In the genomic region with DNA sequence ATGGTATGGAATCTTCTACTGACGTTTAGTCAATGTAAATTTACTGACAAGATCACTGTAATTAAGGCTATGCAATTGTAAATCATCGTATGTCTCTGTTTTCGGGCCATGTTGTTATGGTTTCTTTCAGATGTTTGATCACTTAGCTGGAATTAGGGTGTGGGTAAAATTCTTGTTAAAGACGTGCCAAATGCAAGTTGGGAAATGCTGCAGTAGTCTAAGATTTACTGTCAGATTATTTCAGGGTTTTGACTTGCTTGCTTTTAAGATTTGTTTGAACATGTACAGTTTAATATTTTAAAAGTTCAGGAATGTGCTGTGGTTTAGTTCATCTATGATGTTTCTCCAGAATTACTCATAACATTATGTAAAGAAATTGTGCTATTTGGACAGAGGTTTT, we compare ENCODE assay signal across 11 cellular contexts. TPM values are rescaled to one million over a fixed set of nuclear protein-coding genes. Genes with fewer than 3 reads are reported as not detected.
DNase-seq lines count a peak whose midpoint lies in the region; ATAC-seq, FAIRE-seq and TF ChIP-seq lines count a peak whose summit lies in the region.
"Had no signal": no experiment of that assay in that cellular context is flagged by ENCODE, and none has a peak within 500 bp of the region (broad histone marks: within the 10 kb centered on the region; RNA-seq: fewer than 3 reads in every experiment).

No MANE protein-coding gene starts in this region.

- FAIRE-seq in pancreas (lab: Jason Lieb, UNC) = peak; percentile 56

- no peaks in the 10 kb centered on the region for H3F3A ChIP-seq in PC-3 (ENCODE audit: low read length, unreplicated experiment)

- DNase-seq in GM03348 (ENCODE audit: low spot score) (peak; percentile 57), PC-3 (peak; percentile 62), epithelial cell of esophagus (ENCODE audit: low read depth) (peak; percentile 96), pancreas (no peak), H7 (no peak), SIG-M5 (lab: John Stamatoyannopoulos, UW) (no peak), D341Med (ENCODE audit: low spot score) (no peak)
- DNase-seq: heart left ventricle, NCI-H446 treated with DMSO at 0.1 percent for 48 hours had no signal

- 0 out of 2 replicates have a peak, but pooled peaks cover 7% of the 10 kb centered on the region for H4K20me1 ChIP-seq in PC-3 (ENCODE audit: low read length)

- H3K36me3 ChIP-seq in PC-3 (ENCODE audit: low read depth, low read length) = no peaks in the 10 kb centered on the region; the same call in 1 of the 2 replicates
- H3K36me3 ChIP-seq in pancreas = no peaks in the 10 kb centered on the region
- H3K36me3 ChIP-seq in H7 (replicated peaks; ENCODE audit: control insufficient read depth, insufficient read depth, low read length) = no peaks in the 10 kb centered on the region
- H3K36me3 ChIP-seq: ascending aorta, heart left ventricle had no signal

- H3K4me1 ChIP-seq in PC-3 (ENCODE audit: insufficient read depth, low read length) (peaks cover 23% of the 10 kb centered on the region), pancreas (peaks cover 0 to 47% (median 36%) of the 10 kb centered on the region in 3 donors)
- H3K4me1 ChIP-seq: ascending aorta had no signal

- TF ChIP-seq CTCF in PC-3 (conservative IDR thresholded peaks at IDR 0.05; ENCODE audit: low read depth, low read length) (no peak), epithelial cell of esophagus (IDR thresholded peaks at IDR 0.05; ENCODE audit: insufficient read depth, low read depth, low read length, missing control alignments) (no peak), pancreas (IDR thresholded peaks at IDR 0.05) (no peak)

- ATAC-seq in PC-3 (peak; percentile 89), pancreas (peak; percentile 31 to 59 (median 40)), GM19397 (IDR thresholded peaks at IDR 0.05; ENCODE audit: unreplicated experiment) (no peak)

- no peaks in the 10 kb centered on the region for H3K9me3 ChIP-seq in PC-3 (ENCODE audit: low read length)
- no peaks in the 10 kb centered on the region for H3K9me3 ChIP-seq in pancreas
- H3K9me3 ChIP-seq: ascending aorta, heart left ventricle had no signal

- no peaks in the 10 kb centered on the region for H3K27me3 ChIP-seq in PC-3 (ENCODE audit: low read length)
- H3K27me3 ChIP-seq in pancreas = no peaks in the 10 kb centered on the region
- H3K27me3 ChIP-seq in H7 (ENCODE audit: control insufficient read depth, insufficient read depth, low read length) = no peaks in the 10 kb centered on the region
- H3K27me3 ChIP-seq: ascending aorta, heart left ventricle had no signal

- no TSS peak for BruUV-seq in PC-3 (replicated peaks; lab: Mats Ljungman, UMichigan)

- H3K4me2 ChIP-seq in PC-3 (ENCODE audit: low read length) = peak overlapping the region; percentile 63

- H3K4me3 ChIP-seq in PC-3 (ENCODE audit: low read length) (no peak overlapping the region; the same call in 1 of the 2 replicates), epithelial cell of esophagus (ENCODE audit: low read length) (peak overlapping the region; percentile 27), pancreas (no peak overlapping the region), H7 (ENCODE audit: insufficient read depth, low read depth, low read length) (no peak overlapping the region)
- H3K4me3 ChIP-seq: ascending aorta, heart left ventricle had no signal

- H2AFZ ChIP-seq in PC-3 (ENCODE audit: low read length) = no peak overlapping the region

- CTCF ChIA-PET in PC-3 (lab: Charles Lee) = interaction anchor here (1.5 kb wide), 1 partner anchor 67 kb away, joined by 4 read pairs; no protein-coding TSS in a partner anchor

- peaks cover 98% of the 10 kb centered on the region for H3K79me2 ChIP-seq in PC-3 (ENCODE audit: low read length)

- POLR2A ChIA-PET in PC-3 (lab: Charles Lee; ENCODE audit: unreplicated experiment) = no interaction called here

- no peaks in the 10 kb centered on the region for H3K9me2 ChIP-seq in PC-3 (replicated peaks; ENCODE audit: low read length)

- H3K27ac ChIP-seq in PC-3 (ENCODE audit: low read length) = peak overlapping the region; percentile 40
- peak overlapping the region in 2 of 4 donors; percentile 6 to 23 for H3K27ac ChIP-seq in pancreas
- H3K27ac ChIP-seq: ascending aorta, heart left ventricle had no signal

- H3K9ac ChIP-seq in PC-3 (ENCODE audit: low read length) = no peak overlapping the region

- intact Hi-C loops in PC-3 (cut with micrococcal nuclease) (loop anchor here (1.0 to 2.0 kb wide), 2 partner anchors 10 to 33 kb away; partner anchors contain the start of gene NDFIP2), pancreas (cut with DNase I) (no loop called here)

- WGBS in pancreas, 2 donors = 23 to 29% methylated on average over 4 of the region's 4 CpGs

RNA-seq across cellular contexts. Expression of gene NDFIP2, which starts 10.8 kb away (rescaled TPM):
- 17.9 and 19.5 TPM in 2 replicates for total RNA-seq in PC-3 (2014; rRNA removed)
- 10 to 100 TPM; 19.5 to 35.0 (median 24.4) TPM for total RNA-seq in pancreas
- 10 to 100 TPM in 1 of 2 donors, 1 to 10 TPM in 1; 6.3 to 15.0 TPM for polyA plus RNA-seq in pancreas
- 14.0 and 15.2 TPM in 2 replicates for total RNA-seq in H7 (2014; rRNA removed; shearing (Covaris generic))

Comparison
In these comparisons a context has a peak if more than half of its experiments do, and no peak if none do; other contexts are left out.
1. DNase-seq: peak in GM03348 (single experiment), PC-3 (single experiment) and epithelial cell of esophagus (single experiment); none in pancreas (0 of 6), H7 (single experiment), SIG-M5 (single experiment) and D341Med (single experiment).